1 cellular context compared by ENCODE assay signal in genomic region chr11:61298663-61299244, GRCh38.
TF ChIP-seq lines count a peak whose summit lies in the region.

No MANE protein-coding gene starts in this region.

TF ChIP-seq in HepG2, 621 proteins besides CTCF, POLR2A, EP300 and RAD21 (continued from another document and continues in another):
- TF ChIP-seq, protein P1, sequence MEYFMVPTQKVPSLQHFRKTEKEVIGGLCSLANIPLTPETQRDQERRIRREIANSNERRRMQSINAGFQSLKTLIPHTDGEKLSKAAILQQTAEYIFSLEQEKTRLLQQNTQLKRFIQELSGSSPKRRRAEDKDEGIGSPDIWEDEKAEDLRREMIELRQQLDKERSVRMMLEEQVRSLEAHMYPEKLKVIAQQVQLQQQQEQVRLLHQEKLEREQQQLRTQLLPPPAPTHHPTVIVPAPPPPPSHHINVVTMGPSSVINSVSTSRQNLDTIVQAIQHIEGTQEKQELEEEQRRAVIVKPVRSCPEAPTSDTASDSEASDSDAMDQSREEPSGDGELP (IDR thresholded peaks at IDR 0.05; ENCODE audit: borderline replicate concordance, low read depth): peak; percentile 94
- peak; percentile 74 for TF ChIP-seq PHF5A (CRISPR knock-in tag; IDR thresholded peaks at IDR 0.05; ENCODE audit: low read depth, unreplicated experiment)
- no peak for TF ChIP-seq ATM (IDR thresholded peaks at IDR 0.05; ENCODE audit: borderline replicate concordance)
- peak; percentile 89 for TF ChIP-seq NCOR1 (IDR thresholded peaks at IDR 0.05; ENCODE audit: borderline replicate concordance, low read length)
- no peak for TF ChIP-seq ZFP41 (CRISPR knock-in tag; IDR thresholded peaks at IDR 0.05; ENCODE audit: borderline replicate concordance)
- no peak for TF ChIP-seq ZNF543 (CRISPR knock-in tag; IDR thresholded peaks at IDR 0.05)
- TF ChIP-seq ZZZ3 (CRISPR knock-in tag; IDR thresholded peaks at IDR 0.05; ENCODE audit: borderline replicate concordance): no peak
- TF ChIP-seq, protein P2, sequence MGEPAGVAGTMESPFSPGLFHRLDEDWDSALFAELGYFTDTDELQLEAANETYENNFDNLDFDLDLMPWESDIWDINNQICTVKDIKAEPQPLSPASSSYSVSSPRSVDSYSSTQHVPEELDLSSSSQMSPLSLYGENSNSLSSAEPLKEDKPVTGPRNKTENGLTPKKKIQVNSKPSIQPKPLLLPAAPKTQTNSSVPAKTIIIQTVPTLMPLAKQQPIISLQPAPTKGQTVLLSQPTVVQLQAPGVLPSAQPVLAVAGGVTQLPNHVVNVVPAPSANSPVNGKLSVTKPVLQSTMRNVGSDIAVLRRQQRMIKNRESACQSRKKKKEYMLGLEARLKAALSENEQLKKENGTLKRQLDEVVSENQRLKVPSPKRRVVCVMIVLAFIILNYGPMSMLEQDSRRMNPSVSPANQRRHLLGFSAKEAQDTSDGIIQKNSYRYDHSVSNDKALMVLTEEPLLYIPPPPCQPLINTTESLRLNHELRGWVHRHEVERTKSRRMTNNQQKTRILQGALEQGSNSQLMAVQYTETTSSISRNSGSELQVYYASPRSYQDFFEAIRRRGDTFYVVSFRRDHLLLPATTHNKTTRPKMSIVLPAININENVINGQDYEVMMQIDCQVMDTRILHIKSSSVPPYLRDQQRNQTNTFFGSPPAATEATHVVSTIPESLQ (CRISPR knock-in tag; conservative IDR thresholded peaks at IDR 0.05): no peak
- TF ChIP-seq DNMT1 (CRISPR knock-in tag; IDR thresholded peaks at IDR 0.05): no peak
- TF ChIP-seq ZMAT3 (CRISPR knock-in tag; conservative IDR thresholded peaks at IDR 0.05): no peak
- no peak for TF ChIP-seq SIX1 (CRISPR knock-in tag; IDR thresholded peaks at IDR 0.05; ENCODE audit: borderline replicate concordance)
- TF ChIP-seq, protein P3, sequence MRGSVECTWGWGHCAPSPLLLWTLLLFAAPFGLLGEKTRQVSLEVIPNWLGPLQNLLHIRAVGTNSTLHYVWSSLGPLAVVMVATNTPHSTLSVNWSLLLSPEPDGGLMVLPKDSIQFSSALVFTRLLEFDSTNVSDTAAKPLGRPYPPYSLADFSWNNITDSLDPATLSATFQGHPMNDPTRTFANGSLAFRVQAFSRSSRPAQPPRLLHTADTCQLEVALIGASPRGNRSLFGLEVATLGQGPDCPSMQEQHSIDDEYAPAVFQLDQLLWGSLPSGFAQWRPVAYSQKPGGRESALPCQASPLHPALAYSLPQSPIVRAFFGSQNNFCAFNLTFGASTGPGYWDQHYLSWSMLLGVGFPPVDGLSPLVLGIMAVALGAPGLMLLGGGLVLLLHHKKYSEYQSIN (CRISPR knock-in tag; IDR thresholded peaks at IDR 0.05; ENCODE audit: borderline replicate concordance): no peak
- TF ChIP-seq AGO2 (optimal IDR thresholded peaks at IDR 0.05; ENCODE audit: low read depth, low read length): no peak
- TF ChIP-seq, protein P4, sequence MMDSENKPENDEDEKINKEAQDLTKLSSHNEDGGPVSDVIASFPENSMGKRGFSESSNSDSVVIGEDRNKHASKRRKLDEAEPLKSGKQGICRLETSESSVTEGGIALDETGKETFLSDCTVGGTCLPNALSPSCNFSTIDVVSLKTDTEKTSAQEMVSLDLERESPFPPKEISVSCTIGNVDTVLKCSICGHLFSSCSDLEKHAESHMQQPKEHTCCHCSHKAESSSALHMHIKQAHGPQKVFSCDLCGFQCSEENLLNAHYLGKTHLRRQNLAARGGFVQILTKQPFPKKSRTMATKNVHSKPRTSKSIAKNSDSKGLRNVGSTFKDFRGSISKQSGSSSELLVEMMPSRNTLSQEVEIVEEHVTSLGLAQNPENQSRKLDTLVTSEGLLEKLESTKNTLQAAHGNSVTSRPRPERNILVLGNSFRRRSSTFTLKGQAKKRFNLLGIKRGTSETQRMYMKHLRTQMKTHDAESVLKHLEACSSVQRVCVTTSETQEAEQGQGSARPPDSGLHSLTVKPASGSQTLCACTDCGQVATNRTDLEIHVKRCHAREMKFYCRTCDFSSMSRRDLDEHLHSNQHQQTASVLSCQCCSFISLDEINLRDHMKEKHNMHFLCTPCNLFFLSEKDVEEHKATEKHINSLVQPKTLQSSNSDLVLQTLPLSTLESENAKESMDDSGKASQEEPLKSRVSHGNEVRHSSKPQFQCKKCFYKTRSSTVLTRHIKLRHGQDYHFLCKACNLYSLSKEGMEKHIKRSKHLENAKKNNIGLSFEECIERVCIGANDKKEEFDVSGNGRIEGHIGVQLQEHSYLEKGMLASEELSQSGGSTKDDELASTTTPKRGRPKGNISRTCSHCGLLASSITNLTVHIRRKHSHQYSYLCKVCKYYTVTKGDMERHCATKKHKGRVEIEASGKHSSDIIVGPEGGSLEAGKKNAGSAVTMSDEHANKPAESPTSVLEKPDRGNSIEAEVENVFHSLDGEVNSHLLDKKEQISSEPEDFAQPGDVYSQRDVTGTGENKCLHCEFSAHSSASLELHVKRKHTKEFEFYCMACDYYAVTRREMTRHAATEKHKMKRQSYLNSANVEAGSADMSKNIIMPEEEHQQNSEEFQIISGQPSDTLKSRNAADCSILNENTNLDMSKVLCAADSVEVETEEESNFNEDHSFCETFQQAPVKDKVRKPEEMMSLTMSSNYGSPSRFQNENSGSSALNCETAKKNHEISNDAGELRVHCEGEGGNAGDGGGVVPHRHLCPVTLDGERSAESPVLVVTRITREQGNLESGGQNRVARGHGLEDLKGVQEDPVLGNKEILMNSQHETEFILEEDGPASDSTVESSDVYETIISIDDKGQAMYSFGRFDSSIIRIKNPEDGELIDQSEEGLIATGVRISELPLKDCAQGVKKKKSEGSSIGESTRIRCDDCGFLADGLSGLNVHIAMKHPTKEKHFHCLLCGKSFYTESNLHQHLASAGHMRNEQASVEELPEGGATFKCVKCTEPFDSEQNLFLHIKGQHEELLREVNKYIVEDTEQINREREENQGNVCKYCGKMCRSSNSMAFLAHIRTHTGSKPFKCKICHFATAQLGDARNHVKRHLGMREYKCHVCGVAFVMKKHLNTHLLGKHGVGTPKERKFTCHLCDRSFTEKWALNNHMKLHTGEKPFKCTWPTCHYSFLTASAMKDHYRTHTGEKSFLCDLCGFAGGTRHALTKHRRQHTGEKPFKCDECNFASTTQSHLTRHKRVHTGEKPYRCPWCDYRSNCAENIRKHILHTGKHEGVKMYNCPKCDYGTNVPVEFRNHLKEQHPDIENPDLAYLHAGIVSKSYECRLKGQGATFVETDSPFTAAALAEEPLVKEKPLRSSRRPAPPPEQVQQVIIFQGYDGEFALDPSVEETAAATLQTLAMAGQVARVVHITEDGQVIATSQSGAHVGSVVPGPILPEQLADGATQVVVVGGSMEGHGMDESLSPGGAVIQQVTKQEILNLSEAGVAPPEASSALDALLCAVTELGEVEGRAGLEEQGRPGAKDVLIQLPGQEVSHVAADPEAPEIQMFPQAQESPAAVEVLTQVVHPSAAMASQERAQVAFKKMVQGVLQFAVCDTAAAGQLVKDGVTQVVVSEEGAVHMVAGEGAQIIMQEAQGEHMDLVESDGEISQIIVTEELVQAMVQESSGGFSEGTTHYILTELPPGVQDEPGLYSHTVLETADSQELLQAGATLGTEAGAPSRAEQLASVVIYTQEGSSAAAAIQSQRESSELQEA (CRISPR knock-in tag; IDR thresholded peaks at IDR 0.05; ENCODE audit: not compliant biosample characterization): no peak
- TF ChIP-seq ZBTB1 (CRISPR knock-in tag; IDR thresholded peaks at IDR 0.05; ENCODE audit: borderline replicate concordance): no peak
- TF ChIP-seq SSRP1 (CRISPR knock-in tag; IDR thresholded peaks at IDR 0.05): 0 out of 2 replicates have a peak, but pooled peaks have one; percentile 33
- TF ChIP-seq ZNF17 (CRISPR knock-in tag; IDR thresholded peaks at IDR 0.05): no peak
- no peak for TF ChIP-seq NR3C1 (CRISPR knock-in tag; IDR thresholded peaks at IDR 0.05)
- no peak for TF ChIP-seq ZNF335 (CRISPR knock-in tag; IDR thresholded peaks at IDR 0.05)
- TF ChIP-seq NFATC3 (CRISPR knock-in tag; IDR thresholded peaks at IDR 0.05): no peak
- TF ChIP-seq ZNF234 (CRISPR knock-in tag; conservative IDR thresholded peaks at IDR 0.05): no peak
- no peak for TF ChIP-seq KAT7 (CRISPR knock-in tag; IDR thresholded peaks at IDR 0.05; ENCODE audit: borderline replicate concordance)
- TF ChIP-seq, protein P5, sequence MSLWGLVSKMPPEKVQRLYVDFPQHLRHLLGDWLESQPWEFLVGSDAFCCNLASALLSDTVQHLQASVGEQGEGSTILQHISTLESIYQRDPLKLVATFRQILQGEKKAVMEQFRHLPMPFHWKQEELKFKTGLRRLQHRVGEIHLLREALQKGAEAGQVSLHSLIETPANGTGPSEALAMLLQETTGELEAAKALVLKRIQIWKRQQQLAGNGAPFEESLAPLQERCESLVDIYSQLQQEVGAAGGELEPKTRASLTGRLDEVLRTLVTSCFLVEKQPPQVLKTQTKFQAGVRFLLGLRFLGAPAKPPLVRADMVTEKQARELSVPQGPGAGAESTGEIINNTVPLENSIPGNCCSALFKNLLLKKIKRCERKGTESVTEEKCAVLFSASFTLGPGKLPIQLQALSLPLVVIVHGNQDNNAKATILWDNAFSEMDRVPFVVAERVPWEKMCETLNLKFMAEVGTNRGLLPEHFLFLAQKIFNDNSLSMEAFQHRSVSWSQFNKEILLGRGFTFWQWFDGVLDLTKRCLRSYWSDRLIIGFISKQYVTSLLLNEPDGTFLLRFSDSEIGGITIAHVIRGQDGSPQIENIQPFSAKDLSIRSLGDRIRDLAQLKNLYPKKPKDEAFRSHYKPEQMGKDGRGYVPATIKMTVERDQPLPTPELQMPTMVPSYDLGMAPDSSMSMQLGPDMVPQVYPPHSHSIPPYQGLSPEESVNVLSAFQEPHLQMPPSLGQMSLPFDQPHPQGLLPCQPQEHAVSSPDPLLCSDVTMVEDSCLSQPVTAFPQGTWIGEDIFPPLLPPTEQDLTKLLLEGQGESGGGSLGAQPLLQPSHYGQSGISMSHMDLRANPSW (CRISPR knock-in tag; IDR thresholded peaks at IDR 0.05; ENCODE audit: borderline replicate concordance): no peak
- peak; percentile 66; the same call in 1 of the 2 replicates for TF ChIP-seq YEATS4 (CRISPR knock-in tag; IDR thresholded peaks at IDR 0.05; ENCODE audit: borderline replicate concordance)
- 0 out of 2 replicates have a peak, but pooled peaks have one; percentile 44 for TF ChIP-seq ZNF629 (CRISPR knock-in tag; conservative IDR thresholded peaks at IDR 0.05)
- TF ChIP-seq ZNF441 (CRISPR knock-in tag; IDR thresholded peaks at IDR 0.05; ENCODE audit: borderline replicate concordance): 0 out of 2 replicates have a peak, but pooled peaks have one; percentile 61
- no peak for TF ChIP-seq PBX2 (CRISPR knock-in tag; IDR thresholded peaks at IDR 0.05)
- no peak for TF ChIP-seq ZNF800 (CRISPR knock-in tag; IDR thresholded peaks at IDR 0.05)
- TF ChIP-seq SMARCC2 (IDR thresholded peaks at IDR 0.05): no peak
- TF ChIP-seq PHB2 (IDR thresholded peaks at IDR 0.05; ENCODE audit: partially characterized antibody): no peak
- TF ChIP-seq, protein P6, sequence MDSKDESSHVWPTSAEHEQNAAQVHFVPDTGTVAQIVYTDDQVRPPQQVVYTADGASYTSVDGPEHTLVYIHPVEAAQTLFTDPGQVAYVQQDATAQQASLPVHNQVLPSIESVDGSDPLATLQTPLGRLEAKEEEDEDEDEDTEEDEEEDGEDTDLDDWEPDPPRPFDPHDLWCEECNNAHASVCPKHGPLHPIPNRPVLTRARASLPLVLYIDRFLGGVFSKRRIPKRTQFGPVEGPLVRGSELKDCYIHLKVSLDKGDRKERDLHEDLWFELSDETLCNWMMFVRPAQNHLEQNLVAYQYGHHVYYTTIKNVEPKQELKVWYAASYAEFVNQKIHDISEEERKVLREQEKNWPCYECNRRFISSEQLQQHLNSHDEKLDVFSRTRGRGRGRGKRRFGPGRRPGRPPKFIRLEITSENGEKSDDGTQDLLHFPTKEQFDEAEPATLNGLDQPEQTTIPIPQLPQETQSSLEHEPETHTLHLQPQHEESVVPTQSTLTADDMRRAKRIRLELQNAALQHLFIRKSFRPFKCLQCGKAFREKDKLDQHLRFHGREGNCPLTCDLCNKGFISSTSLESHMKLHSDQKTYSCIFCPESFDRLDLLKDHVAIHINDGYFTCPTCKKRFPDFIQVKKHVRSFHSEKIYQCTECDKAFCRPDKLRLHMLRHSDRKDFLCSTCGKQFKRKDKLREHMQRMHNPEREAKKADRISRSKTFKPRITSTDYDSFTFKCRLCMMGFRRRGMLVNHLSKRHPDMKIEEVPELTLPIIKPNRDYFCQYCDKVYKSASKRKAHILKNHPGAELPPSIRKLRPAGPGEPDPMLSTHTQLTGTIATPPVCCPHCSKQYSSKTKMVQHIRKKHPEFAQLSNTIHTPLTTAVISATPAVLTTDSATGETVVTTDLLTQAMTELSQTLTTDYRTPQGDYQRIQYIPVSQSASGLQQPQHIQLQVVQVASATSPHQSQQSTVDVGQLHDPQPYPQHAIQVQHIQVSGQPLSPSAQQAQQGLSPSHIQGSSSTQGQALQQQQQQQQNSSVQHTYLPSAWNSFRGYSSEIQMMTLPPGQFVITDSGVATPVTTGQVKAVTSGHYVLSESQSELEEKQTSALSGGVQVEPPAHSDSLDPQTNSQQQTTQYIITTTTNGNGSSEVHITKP (CRISPR knock-in tag; IDR thresholded peaks at IDR 0.05; ENCODE audit: low read depth): no peak
- TF ChIP-seq ZNF839 (CRISPR knock-in tag; IDR thresholded peaks at IDR 0.05; ENCODE audit: borderline replicate concordance): no peak
- TF ChIP-seq ARHGAP35 (CRISPR knock-in tag; IDR thresholded peaks at IDR 0.05; ENCODE audit: borderline replicate concordance): no peak
- TF ChIP-seq FIP1L1 (IDR thresholded peaks at IDR 0.05; ENCODE audit: borderline replicate concordance, insufficient read depth, low read depth, low read length): no peak
- no peak for TF ChIP-seq ZIK1 (CRISPR knock-in tag; IDR thresholded peaks at IDR 0.05; ENCODE audit: borderline replicate concordance, low read depth)
- TF ChIP-seq CAMTA2 (CRISPR knock-in tag; IDR thresholded peaks at IDR 0.05; ENCODE audit: borderline replicate concordance): no peak
- no peak for TF ChIP-seq ZC3H4 (CRISPR knock-in tag; IDR thresholded peaks at IDR 0.05; ENCODE audit: borderline replicate concordance)
- TF ChIP-seq ZNF773 (CRISPR knock-in tag; IDR thresholded peaks at IDR 0.05; ENCODE audit: borderline replicate concordance): no peak
- no peak; the same call in 1 of the 2 replicates for TF ChIP-seq KDM5B (CRISPR knock-in tag; IDR thresholded peaks at IDR 0.05; ENCODE audit: borderline replicate concordance)
- TF ChIP-seq SP2 (CRISPR knock-in tag; IDR thresholded peaks at IDR 0.05): no peak
